In the genomic region with DNA sequence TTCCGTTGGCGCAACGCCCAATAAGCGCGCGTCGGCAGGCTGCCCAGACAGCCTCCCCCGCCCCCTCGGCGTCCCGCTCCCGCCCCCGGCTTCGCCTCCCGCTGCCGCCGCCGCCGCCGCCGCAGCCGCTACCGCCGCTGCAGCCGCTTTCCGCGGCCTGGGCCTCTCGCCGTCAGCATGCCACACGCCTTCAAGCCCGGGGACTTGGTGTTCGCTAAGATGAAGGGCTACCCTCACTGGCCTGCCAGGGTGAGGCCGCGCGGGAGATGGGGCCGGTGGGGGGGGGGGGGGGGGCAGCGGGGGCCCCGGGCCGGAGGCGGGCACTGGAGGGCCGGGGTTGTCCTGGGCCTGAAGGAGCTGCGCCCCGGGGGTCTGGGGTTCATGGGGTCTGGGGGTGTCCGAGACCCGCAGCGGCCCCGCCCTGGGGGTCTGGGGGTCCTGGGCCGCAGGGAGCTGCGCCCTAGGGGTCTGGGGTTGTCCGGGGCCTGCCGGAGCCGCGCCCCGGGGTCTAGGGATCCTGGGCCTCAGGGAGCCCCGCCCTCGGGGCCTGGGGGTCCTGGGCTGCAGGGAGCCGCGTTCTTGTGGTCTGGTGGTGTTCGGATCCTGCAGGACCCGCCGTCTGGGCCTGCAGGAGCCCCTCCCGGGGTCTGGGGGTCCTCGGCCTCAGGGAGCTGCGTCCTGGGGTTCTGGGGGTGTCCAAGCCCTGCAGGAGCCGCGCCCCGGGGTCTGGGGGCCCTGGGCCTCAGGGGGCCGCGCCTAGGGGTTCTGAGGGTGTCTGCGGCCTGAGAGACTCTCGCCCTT, we compare ENCODE assay signal across 8 cellular contexts. TPM values are rescaled to one million over a fixed set of nuclear protein-coding genes. Genes with fewer than 3 reads are reported as not detected.
DNase-seq lines count a peak whose midpoint lies in the region; ATAC-seq and TF ChIP-seq lines count a peak whose summit lies in the region.

A gene (plus strand): TSS at position 124 of the 801 bp plus-strand sequence. CDS start 54 bp downstream, at position 178.

- H2AFZ ChIP-seq in DND-41 (ENCODE audit: low read depth, low read length) (peak within 1 kb of the TSS; percentile 78), smooth muscle cell (ENCODE audit: low read depth) (peak within 1 kb of the TSS; percentile 95)

- peak within 1 kb of the TSS; percentile 95 for H3K4me2 ChIP-seq in DND-41 (ENCODE audit: insufficient read depth, low read length)
- peak within 1 kb of the TSS; percentile 99 for H3K4me2 ChIP-seq in smooth muscle cell

- peak within 1 kb of the TSS; percentile 96 for H3K9ac ChIP-seq in DND-41 (ENCODE audit: low read depth, low read length)
- peak within 1 kb of the TSS; percentile 93 for H3K9ac ChIP-seq in adipocyte (ENCODE audit: low read length)
- H3K9ac ChIP-seq in smooth muscle cell (ENCODE audit: low read depth): peak within 1 kb of the TSS; percentile 91

- peaks cover 41% of the 10 kb centered on the region for H3K79me2 ChIP-seq in DND-41 (ENCODE audit: insufficient read depth, low read length)
- H3K79me2 ChIP-seq in smooth muscle cell (ENCODE audit: low read depth): peaks cover 41% of the 10 kb centered on the region

- no peak for DNase-seq in DND-41
- DNase-seq in adipocyte (ENCODE audit: low read depth): no peak
- no peak for DNase-seq in smooth muscle cell (lab: John Stamatoyannopoulos, UW; ENCODE audit: unreplicated experiment)
- no peak for DNase-seq in Kasumi-1 (lab: John Stamatoyannopoulos, UW)
- DNase-seq in NCI-H187 (lab: John Stamatoyannopoulos, UW): no peak

- peaks cover 4% of the 10 kb centered on the region for H3F3A ChIP-seq in smooth muscle cell (ENCODE audit: low read depth)

- H3K36me3 ChIP-seq in DND-41 (ENCODE audit: insufficient read depth, low read length): peaks cover 25% of the 10 kb centered on the region
- peaks cover 19% of the 10 kb centered on the region for H3K36me3 ChIP-seq in adipocyte (ENCODE audit: control insufficient read depth, insufficient read depth, low read length, severe bottlenecking)
- H3K36me3 ChIP-seq in smooth muscle cell (ENCODE audit: low read depth): no peaks in the 10 kb centered on the region

- WGBS in smooth muscle cell (ENCODE audit: low lambda C conversion rate): 2% methylated on average over 29 of the region's 71 CpGs

- H3K4me1 ChIP-seq in DND-41 (ENCODE audit: insufficient read depth, low read length) (peaks cover 31% of the 10 kb centered on the region), adipocyte (ENCODE audit: control insufficient read depth, insufficient read depth, low read length) (peaks cover 15% of the 10 kb centered on the region), smooth muscle cell (ENCODE audit: low read depth) (peaks cover 19% of the 10 kb centered on the region)

- H3K9me3 ChIP-seq in DND-41 (ENCODE audit: insufficient read depth, low read length, severe bottlenecking) (no peaks in the 10 kb centered on the region), adipocyte (ENCODE audit: control insufficient read depth, low read length) (no peaks in the 10 kb centered on the region), smooth muscle cell (replicated peaks; ENCODE audit: low read depth) (no peaks in the 10 kb centered on the region)

- H3K27ac ChIP-seq in DND-41 (ENCODE audit: low read length): peak within 1 kb of the TSS; percentile 84
- H3K27ac ChIP-seq in smooth muscle cell (ENCODE audit: low read depth): peak within 1 kb of the TSS; percentile 77

- H3K4me3 ChIP-seq in DND-41 (ENCODE audit: low read depth in 1 of 2, low read length in 2 of 2) (peak within 1 kb of the TSS; percentile 71 to 100), adipocyte (ENCODE audit: low read length) (peak within 1 kb of the TSS; percentile 88), iPS-11a (ENCODE audit: low read depth, low read length) (peak within 1 kb of the TSS; percentile 66), smooth muscle cell (peak within 1 kb of the TSS; percentile 87)

- H4K20me1 ChIP-seq in DND-41 (ENCODE audit: insufficient read depth, low read length) (peaks cover 28% of the 10 kb centered on the region), smooth muscle cell (ENCODE audit: low read depth) (peaks cover 19% of the 10 kb centered on the region)

- H3K27me3 ChIP-seq in DND-41 (ENCODE audit: insufficient read depth, low read length, poor library complexity) (no peaks in the 10 kb centered on the region), adipocyte (replicated peaks; ENCODE audit: control insufficient read depth, insufficient read depth, low read length) (no peaks in the 10 kb centered on the region), smooth muscle cell (ENCODE audit: low read depth) (no peaks in the 10 kb centered on the region)

- TF ChIP-seq CTCF in DND-41 (IDR thresholded peaks at IDR 0.05; ENCODE audit: borderline replicate concordance, extremely low read depth, low read length, poor library complexity, severe bottlenecking) (no peak), smooth muscle cell (IDR thresholded peaks at IDR 0.05; ENCODE audit: borderline replicate concordance, insufficient read depth, poor library complexity, severe bottlenecking) (no peak)

- ATAC-seq in DND-41 (ENCODE audit: insufficient read depth, low read depth): no peak
- ATAC-seq in HG03571 (IDR thresholded peaks at IDR 0.05; ENCODE audit: unreplicated experiment): peak; percentile 3
- ATAC-seq in HG03521 (IDR thresholded peaks at IDR 0.05; ENCODE audit: unreplicated experiment): no peak

RNA-seq across cellular contexts. Expression of the gene that starts here (rescaled TPM):
- 27.9 and 37.0 TPM in 2 replicates for total RNA-seq in smooth muscle cell
- 89.1 and 94.1 TPM in 2 replicates for polyA plus RNA-seq in smooth muscle cell
